In genomic region chr15:80252281-80252619, GRCh38 we compare ENCODE assay signal across 10 cellular contexts. TPM values are rescaled to one million over a fixed set of nuclear protein-coding genes. Genes with fewer than 3 reads are reported as not detected.
DNase-seq lines count a peak whose midpoint lies in the region; ATAC-seq and TF ChIP-seq lines count a peak whose summit lies in the region.
"Had no signal": no experiment of that assay in that cellular context is flagged by ENCODE, and none has a peak within 500 bp of the region (broad histone marks: within the 10 kb centered on the region; RNA-seq: fewer than 3 reads in every experiment).

No MANE protein-coding gene starts in this region.

- H3K4me1 Mint-ChIP-seq in natural killer cell = no peaks in the 10 kb centered on the region

- H3K36me3 Mint-ChIP-seq in natural killer cell = no peaks in the 10 kb centered on the region

- H3K27me3 ChIP-seq in left ventricle myocardium inferior (ENCODE audit: low read depth) (peaks cover 80% of the 10 kb centered on the region), duodenal mucosa (ENCODE audit: control insufficient read depth in 1 of 2, insufficient read depth in 2 of 2, low read length in 2 of 2) (peaks cover 46 to 60% of the 10 kb centered on the region in 2 donors)

- H3K27me3 Mint-ChIP-seq in natural killer cell (ENCODE audit: low read depth in 2 of 2) = peaks cover 50 to 77% of the 10 kb centered on the region in 2 donors

- H3K4me1 ChIP-seq in left ventricle myocardium inferior (peaks cover 11% of the 10 kb centered on the region), duodenal mucosa (ENCODE audit: control insufficient read depth in 1 of 2, insufficient read depth in 2 of 2, low read length in 2 of 2) (no peaks in the 10 kb centered on the region)

- H3K9me3 ChIP-seq in left ventricle myocardium inferior (replicated peaks) (no peaks in the 10 kb centered on the region), duodenal mucosa (ENCODE audit: control insufficient read depth in 1 of 2, low read length in 2 of 2) (no peaks in the 10 kb centered on the region)

- H3K4me3 ChIP-seq in left ventricle myocardium inferior = peak overlapping the region; percentile 69
- H3K4me3 ChIP-seq in duodenal mucosa (ENCODE audit: low read depth in 1 of 2, low read length in 2 of 2) = peak overlapping the region; percentile 20 to 26

- no peak for DNase-seq in left ventricle myocardium inferior
- no peak for DNase-seq in Right ventricle myocardium inferior (ENCODE audit: missing footprints)
- no peak for DNase-seq in natural killer cell
- DNase-seq in HK-2 (ENCODE audit: unreplicated experiment) = no peak
- DNase-seq in UCSD-AML1 (lab: John Stamatoyannopoulos, UW; ENCODE audit: unreplicated experiment) = no peak
- DNase-seq: NCI-H1417 treated with DMSO at 0.1 percent for 48 hours; stimulated activated CD4-positive, alpha-beta T cell treated with anti-CD3 and anti-CD28 coated beads, Interleukin-2, amount 100 ng/mL, for 24 hours had no signal

- intact Hi-C loops in left ventricle myocardium inferior (cut with micrococcal nuclease) (loop anchor here (10.0 kb wide), 1 partner anchor 57 kb away; no protein-coding TSS in a partner anchor), Right ventricle myocardium inferior (cut with DNase I) (no loop called here), natural killer cell (cut with micrococcal nuclease) (no loop called here)

- H3K9ac ChIP-seq in duodenal mucosa (ENCODE audit: low read depth in 1 of 2, low read length in 2 of 2) = no peak overlapping the region

- ATAC-seq in Right ventricle myocardium inferior = no peak
- no peak for ATAC-seq in natural killer cell
- no peak for ATAC-seq in GM18909 (IDR thresholded peaks at IDR 0.05; ENCODE audit: poor library complexity, unreplicated experiment)
- ATAC-seq in GM19395 (IDR thresholded peaks at IDR 0.05; ENCODE audit: unreplicated experiment) = no peak

- peak overlapping the region; percentile 52 for H3K4me3 Mint-ChIP-seq in natural killer cell

- TF ChIP-seq CTCF in left ventricle myocardium inferior (IDR thresholded peaks at IDR 0.05; ENCODE audit: borderline replicate concordance) = no peak
- no peak for TF ChIP-seq CTCF in natural killer cell (IDR thresholded peaks at IDR 0.05)

- H3K27ac Mint-ChIP-seq in natural killer cell = no peak overlapping the region

- H3K9me3 Mint-ChIP-seq in natural killer cell = no peaks in the 10 kb centered on the region

- H3K27ac ChIP-seq in left ventricle myocardium inferior (replicated peaks) (peak overlapping the region; percentile 79), duodenal mucosa (ENCODE audit: low read depth, low read length) (no peak overlapping the region)

- H3K36me3 ChIP-seq in left ventricle myocardium inferior (no peaks in the 10 kb centered on the region), duodenal mucosa (ENCODE audit: control insufficient read depth in 1 of 2, insufficient read depth in 2 of 2, low read length in 2 of 2) (no peaks in the 10 kb centered on the region)

RNA-seq across cellular contexts. Expression of gene CTXND1, which starts 0.2 kb away (rescaled TPM):
- total RNA-seq in left ventricle myocardium inferior (2.1 TPM), Right ventricle myocardium inferior (1.7 TPM), natural killer cell (not detected)
